In genomic region chr7:141074997-141075396, GRCh38 we compare ENCODE assay signal across 10 cellular contexts. TPM values are rescaled to one million over a fixed set of nuclear protein-coding genes. Genes with fewer than 3 reads are reported as not detected.
DNase-seq lines count a peak whose midpoint lies in the region; ATAC-seq and TF ChIP-seq lines count a peak whose summit lies in the region.
"Had no signal": no experiment of that assay in that cellular context is flagged by ENCODE, and none has a peak within 500 bp of the region (broad histone marks: within the 10 kb centered on the region; RNA-seq: fewer than 3 reads in every experiment).

No MANE protein-coding gene starts in this region.

- no peak overlapping the region for H3K4me2 ChIP-seq in mammary epithelial cell (ENCODE audit: insufficient read depth, low read depth, low read length)

- in situ Hi-C loops in mammary epithelial cell (cut with MboI; ENCODE audit: low sequenced_read_pairs in 2 of 2): no loop called here

- no peaks in the 10 kb centered on the region for H3K79me2 ChIP-seq in mammary epithelial cell (ENCODE audit: insufficient read depth, low read length)

- 41% methylated on average over 4 of the region's 4 CpGs for WGBS in mammary epithelial cell (ENCODE audit: low coverage, missing lambda C conversion rate)
- WGBS in thyroid gland, 2 donors: 51% methylated on average over 4 of the region's 4 CpGs

- H3K9me3 ChIP-seq in breast epithelium: no peaks in the 10 kb centered on the region
- no peaks in the 10 kb centered on the region for H3K9me3 ChIP-seq in mammary epithelial cell (replicated peaks; ENCODE audit: insufficient read depth, low read length)
- H3K9me3 ChIP-seq in thyroid gland: no peaks in the 10 kb centered on the region
- H3K9me3 ChIP-seq: tibial nerve had no signal

- no peaks in the 10 kb centered on the region for H3K36me3 Mint-ChIP-seq in activated T-helper 17 cell treated with anti-CD3 and anti-CD28 coated beads, Interleukin-2, amount 50 U/mL, for 72 hours (ENCODE audit: low read depth)
- H3K36me3 Mint-ChIP-seq in memory B cell: no peaks in the 10 kb centered on the region

- H3K4me1 ChIP-seq in breast epithelium (peaks cover 0 to 4% of the 10 kb centered on the region in 2 donors), mammary epithelial cell (ENCODE audit: insufficient read depth, low read length) (peaks cover 24% of the 10 kb centered on the region), thyroid gland (peaks cover 0 to 14% of the 10 kb centered on the region in 2 donors)

- H3K4me1 Mint-ChIP-seq in activated T-helper 17 cell treated with anti-CD3 and anti-CD28 coated beads, Interleukin-2, amount 50 U/mL, for 72 hours: no peaks in the 10 kb centered on the region
- H3K4me1 Mint-ChIP-seq in memory B cell: peaks cover 12% of the 10 kb centered on the region

- no peak overlapping the region for H2AFZ ChIP-seq in mammary epithelial cell (ENCODE audit: low read depth, low read length)

- H3K36me3 ChIP-seq in breast epithelium (no peaks in the 10 kb centered on the region), mammary epithelial cell (ENCODE audit: insufficient read depth, low read length) (no peaks in the 10 kb centered on the region), thyroid gland (no peaks in the 10 kb centered on the region)
- H3K36me3 ChIP-seq: tibial nerve had no signal

- H3K27ac ChIP-seq in breast epithelium (no peak overlapping the region), mammary epithelial cell (ENCODE audit: insufficient read depth, low read depth, low read length) (no peak overlapping the region), thyroid gland (peak overlapping the region in 1 of 3 donors; percentile 85)
- H3K27ac ChIP-seq: tibial nerve had no signal

- DNase-seq in breast epithelium (ENCODE audit: low spot score in 2 of 2) (no peak), mammary epithelial cell (no peak), memory B cell (ENCODE audit: low spot score in 2 of 2) (no peak), thyroid gland (no peak)
- DNase-seq: SIG-M5 had no signal

- no peaks in the 10 kb centered on the region for H3K9me3 Mint-ChIP-seq in activated T-helper 17 cell treated with anti-CD3 and anti-CD28 coated beads, Interleukin-2, amount 50 U/mL, for 72 hours
- no peaks in the 10 kb centered on the region for H3K9me3 Mint-ChIP-seq in memory B cell

- dilution Hi-C loops in mammary epithelial cell (cut with HindIII; ENCODE audit: low sequenced_read_pairs): no loop called here

- H3K27me3 ChIP-seq in breast epithelium: peaks cover 0 to 17% of the 10 kb centered on the region in 2 donors
- peaks cover 47% of the 10 kb centered on the region for H3K27me3 ChIP-seq in mammary epithelial cell (ENCODE audit: insufficient read depth, low read length)
- no peaks in the 10 kb centered on the region for H3K27me3 ChIP-seq in thyroid gland

- no peak for TF ChIP-seq CTCF in breast epithelium (IDR thresholded peaks at IDR 0.05)
- TF ChIP-seq CTCF in mammary epithelial cell (conservative IDR thresholded peaks at IDR 0.05 in 1 of 2, IDR thresholded peaks at IDR 0.05 in 1 of 2; ENCODE audit: extremely low read depth in 1 of 2, insufficient read depth in 1 of 2, low read depth in 1 of 2, low read length in 2 of 2): no peak
- TF ChIP-seq CTCF in thyroid gland (IDR thresholded peaks at IDR 0.05): no peak

- H4K20me1 ChIP-seq in mammary epithelial cell (ENCODE audit: insufficient read depth, low read length): peaks cover 3% of the 10 kb centered on the region

- CTCF ChIA-PET in mammary epithelial cell (lab: Charles Lee; ENCODE audit: low non-redundant PET): no interaction called here

- ATAC-seq in activated T-helper 17 cell treated with anti-CD3 and anti-CD28 coated beads, Interleukin-2, amount 50 U/mL, for 72 hours (replicated peaks): no peak
- ATAC-seq in memory B cell (ENCODE audit: low read depth) (no peak), GM19328 (IDR thresholded peaks at IDR 0.05; ENCODE audit: unreplicated experiment) (no peak), GM18502 (IDR thresholded peaks at IDR 0.05; ENCODE audit: poor library complexity, unreplicated experiment) (no peak), GM18861 (IDR thresholded peaks at IDR 0.05; ENCODE audit: unreplicated experiment) (no peak)

- H3K9ac ChIP-seq in mammary epithelial cell (ENCODE audit: insufficient read depth, low read length): no peak overlapping the region

- BruUV-seq in mammary epithelial cell (replicated peaks; lab: Mats Ljungman, UMichigan): no TSS peak

- H3K4me3 ChIP-seq in breast epithelium (peak overlapping the region in 2 of 3 donors; percentile 54 to 74), mammary epithelial cell (replicated peaks in 1 of 3; ENCODE audit: insufficient read depth in 1 of 3, low read depth in 2 of 3, low read length in 3 of 3) (no peak overlapping the region), thyroid gland (replicated peaks in 1 of 3) (peak overlapping the region; percentile 66 to 71 (median 67))

- TF ChIP-seq POLR2A in breast epithelium (IDR thresholded peaks at IDR 0.05) (no peak), thyroid gland (IDR thresholded peaks at IDR 0.05) (no peak)

- peak overlapping the region; percentile 77 for H3K4me3 Mint-ChIP-seq in activated T-helper 17 cell treated with anti-CD3 and anti-CD28 coated beads, Interleukin-2, amount 50 U/mL, for 72 hours
- peak overlapping the region; percentile 77 for H3K4me3 Mint-ChIP-seq in memory B cell

- intact Hi-C loops in breast epithelium (cut with DNase I; ENCODE audit: low total_unique reads) (no loop called here), mammary epithelial cell (cut with micrococcal nuclease) (loop anchor here (5.0 kb wide), 2 partner anchors 147 to 577 kb away; no protein-coding TSS in a partner anchor), thyroid gland (cut with DNase I) (loop anchor here (10.0 kb wide), 1 partner anchor 150 kb away; no protein-coding TSS in a partner anchor)

- peaks cover 21% of the 10 kb centered on the region for H3K27me3 Mint-ChIP-seq in activated T-helper 17 cell treated with anti-CD3 and anti-CD28 coated beads, Interleukin-2, amount 50 U/mL, for 72 hours
- H3K27me3 Mint-ChIP-seq in memory B cell: peaks cover 17% of the 10 kb centered on the region

- H3K27ac Mint-ChIP-seq in activated T-helper 17 cell treated with anti-CD3 and anti-CD28 coated beads, Interleukin-2, amount 50 U/mL, for 72 hours: no peak overlapping the region
- no peak overlapping the region for H3K27ac Mint-ChIP-seq in memory B cell

RNA-seq across cellular contexts. Expression of gene TMEM178B, which starts 1.1 kb away (rescaled TPM):
- total RNA-seq in breast epithelium (under 1 TPM; 0.33 to 0.88 (median 0.64) TPM), mammary epithelial cell (under 1 TPM; 0.07 to 0.17 TPM), thyroid gland (10 to 100 TPM in 3 of 4 donors, 1 to 10 TPM in 1; 7.7 to 49.9 (median 25.9) TPM)
- polyA plus RNA-seq in mammary epithelial cell: 0.01 TPM
- polyA minus RNA-seq in mammary epithelial cell: not detected
- 1 to 10 TPM; 1.7 to 2.1 TPM for total RNA-seq in activated T-helper 17 cell treated with anti-CD3 and anti-CD28 coated beads, Interleukin-2, amount 50 U/mL, for 72 hours

Comparison
In these comparisons a context has a peak if more than half of its experiments do, and no peak if none do; other contexts are left out.
1. H3K4me3 ChIP-seq: peak in breast epithelium (2 of 3) and thyroid gland (3 of 3); none in mammary epithelial cell (0 of 3).